In genomic region chr3:109071349-109072142, GRCh38 we compare ENCODE assay signal across 14 cellular contexts. TPM values are rescaled to one million over a fixed set of nuclear protein-coding genes. Genes with fewer than 3 reads are reported as not detected.
A peak's percentile ranks its signal among the peaks of the same experiment; 100 is the strongest.
DNase-seq lines count a peak whose midpoint lies in the region; ATAC-seq, FAIRE-seq and TF ChIP-seq lines count a peak whose summit lies in the region.
"Had no signal": no experiment of that assay in that cellular context is flagged by ENCODE, and none has a peak within 500 bp of the region (broad histone marks: within the 10 kb centered on the region; RNA-seq: fewer than 3 reads in every experiment).

No MANE protein-coding gene starts in this region.

- no peak overlapping the region for H3K27ac ChIP-seq in GM12878 (ENCODE audit: control insufficient read depth, insufficient read depth)
- H3K27ac ChIP-seq: HL-60, transverse colon had no signal

- no peaks in the 10 kb centered on the region for H3K79me2 ChIP-seq in GM12878 (ENCODE audit: control insufficient read depth, insufficient read depth, low read length)

- peaks cover 13% of the 10 kb centered on the region for H3K4me1 ChIP-seq in GM12878 (ENCODE audit: control insufficient read depth, insufficient read depth, low read length)
- H3K4me1 ChIP-seq: transverse colon had no signal

- no peaks in the 10 kb centered on the region for H3K9me3 ChIP-seq in GM12878 (replicated peaks; ENCODE audit: control insufficient read depth, insufficient read depth, low read length)
- H3K9me3 ChIP-seq: transverse colon had no signal

- H2AFZ ChIP-seq in GM12878 (ENCODE audit: control insufficient read depth, low read depth, low read length), result peak overlapping the region; percentile 53

- in situ Hi-C loops in GM12878 (cut with MboI), result no loop called here

- no peaks in the 10 kb centered on the region for H3K36me3 ChIP-seq in GM12878 (ENCODE audit: control insufficient read depth in 2 of 2, insufficient read depth in 2 of 2, low read length in 1 of 2)
- H3K36me3 ChIP-seq: transverse colon had no signal

- no peak for TF ChIP-seq EP300 in GM12878 (IDR thresholded peaks at IDR 0.05; ENCODE audit: borderline replicate concordance in 1 of 2, control insufficient read depth in 1 of 2, low read depth in 2 of 2, low read length in 2 of 2)

- SMC1A ChIA-PET in GM12878 (lab: Charles Lee; ENCODE audit: uncharacterized antibody, unreplicated experiment), result interaction anchor here (1.1 to 4.6 kb wide), 9 partner anchors 10 to 53 kb away, joined by 3 to 36 read pairs (median 6); no protein-coding TSS in a partner anchor

- H3K9ac ChIP-seq in GM12878 (ENCODE audit: control insufficient read depth, insufficient read depth, low read length), result no peak overlapping the region

- H3K4me2 ChIP-seq in GM12878 (ENCODE audit: control insufficient read depth, insufficient read depth), result peak overlapping the region; percentile 71

- ATAC-seq in GM18505 (IDR thresholded peaks at IDR 0.05; ENCODE audit: unreplicated experiment) (peak; percentile 37), GM21526 (IDR thresholded peaks at IDR 0.05; ENCODE audit: low FRiP score, unreplicated experiment) (peak; percentile 27), GM12878 (peak; percentile 68)

- H3K4me3 ChIP-seq in GM12878, result peak overlapping the region; percentile 20
- H3K4me3 ChIP-seq: lung, transverse colon had no signal

- RAD21 ChIA-PET in GM12878 (lab: Charles Lee; ENCODE audit: unreplicated experiment), result interaction anchor here (1.4 to 1.7 kb wide), 4 partner anchors 10 to 47 kb away, joined by 7 to 15 read pairs (median 9); no protein-coding TSS in a partner anchor

- no TSS peak for BruUV-seq in GM12878 (replicated peaks; lab: Mats Ljungman, UMichigan)

- no peaks in the 10 kb centered on the region for H3K27me3 ChIP-seq in GM12878 (replicated peaks in 1 of 2; ENCODE audit: control insufficient read depth in 2 of 2, insufficient read depth in 2 of 2, low read length in 1 of 2)
- H3K27me3 ChIP-seq: transverse colon had no signal

- H4K20me1 ChIP-seq in GM12878 (ENCODE audit: control insufficient read depth, insufficient read depth), result no peaks in the 10 kb centered on the region

- TF ChIP-seq CTCF in GM12878 (IDR thresholded peaks at IDR 0.05 in 2 of 3, conservative IDR thresholded peaks at IDR 0.05 in 1 of 3; ENCODE audit: control insufficient read depth in 2 of 3, extremely low read depth in 1 of 3, insufficient read depth in 1 of 3, low read depth in 3 of 3, low read length in 3 of 3), result peak in 2 of 3 experiments; percentile 7 to 18; a peak in 1 of 6 replicates

- DNase-seq in HT-29 (ENCODE audit: low spot score) (peak; percentile 22), GM12878 (ENCODE audit: low read depth, low spot score) (no peak), NCI-H2227 treated with DMSO at 0.1 percent for 48 hours (lab: John Stamatoyannopoulos, UW) (no peak), hippocampal formation (lab: John Stamatoyannopoulos, UW) (no peak), GOT3 (lab: John Stamatoyannopoulos, UW) (no peak)
- no peak for DNase-seq in activated CD4-positive, alpha-beta T cell treated with anti-CD3 and anti-CD28 coated beads, Interleukin-2, amount 50 U/mL, for 1 hour
- DNase-seq: endodermal cell, SHP77, transverse colon had no signal

- FAIRE-seq in GM12878 (lab: Jason Lieb, UNC), result no peak

- WGBS in GM12878 (ENCODE audit: insufficient coverage, insufficient replicate concordance, low lambda C conversion rate, missing lambda C conversion rate), result 20% methylated on average over 4 of the region's 4 CpGs

- 0 out of 2 replicates have a peak, but pooled peaks have one; percentile 8 for TF ChIP-seq RAD21 in GM12878 (IDR thresholded peaks at IDR 0.05; ENCODE audit: insufficient read depth, low read depth, low read length)

- intact Hi-C loops in GM12878 (cut with micrococcal nuclease; ENCODE audit: unreplicated experiment), result no loop called here

- CTCF ChIA-PET in GM12878 (lab: Yijun Ruan, JAX), result interaction anchor here (0.7 to 3.7 kb wide), 12 partner anchors 9 to 482 kb away, joined by 3 to 33 read pairs (median 5); partner anchors contain the start of genes CIP2A and DZIP3

- TF ChIP-seq POLR2A in GM18505 (IDR thresholded peaks at IDR 0.05; ENCODE audit: borderline replicate concordance, extremely low read depth, insufficient read depth, insufficient read length) (no peak), GM12878 (IDR thresholded peaks at IDR 0.05; ENCODE audit: low read depth, low read length) (no peak)

- POLR2A ChIA-PET in GM12878 (lab: Charles Lee), result interaction anchor here (2.0 kb wide), 1 partner anchor 13 kb away, joined by 6 read pairs; no protein-coding TSS in a partner anchor

TF ChIP-seq in GM12878, 131 proteins besides CTCF, POLR2A, EP300 and RAD21:
- TF ChIP-seq MEF2B (IDR thresholded peaks at IDR 0.05; ENCODE audit: partially characterized antibody, poor library complexity, severe bottlenecking) (peak; percentile 64), SMC3 (IDR thresholded peaks at IDR 0.05; ENCODE audit: borderline replicate concordance, low read length) (peak; percentile 12; the same call in 1 of the 2 replicates), CEBPB (IDR thresholded peaks at IDR 0.05; ENCODE audit: borderline replicate concordance in 1 of 2, low read depth in 2 of 2, low read length in 2 of 2) (no peak)

RNA-seq across cellular contexts. Expression of gene MORC1, which starts 46.4 kb away (rescaled TPM):
- total RNA-seq in HT-29 (2014; rRNA removed; shearing (Covaris generic)), result not detected in 2 replicates
- total RNA-seq in GM12878 (2013; cell fraction: nucleolus; rRNA removed), result 0.15 TPM in 1 of 2 replicates, not detected in the other
- total RNA-seq in GM12878 (2014; rRNA removed), result not detected in 2 replicates
- total RNA-seq in GM12878 (2014; rRNA removed; fragmentation: Illumina TruSeq; extraction: Trizol), result not detected in 2 replicates
- total RNA-seq in GM12878 (2021), result not detected in 2 replicates
- polyA plus RNA-seq in GM12878 (2011; ENCODE audit: low read depth), result not detected
- polyA plus RNA-seq in GM12878 (2011; rRNA removed), result 0.18 and 0.26 TPM in 2 replicates
- polyA plus RNA-seq in GM12878 (2011; cell fraction: cytosol; rRNA removed), result 0.04 and 0.05 TPM in 2 replicates
- 0.07 and 0.12 TPM in 2 replicates for polyA plus RNA-seq in GM12878 (2011; cell fraction: nucleus; rRNA removed)
- not detected in 2 replicates for polyA plus RNA-seq in GM12878 (2012)
- polyA plus RNA-seq in GM12878 (2014; fragmentation: Illumina TruSeq; extraction: Trizol), result not detected in 2 replicates
- polyA plus RNA-seq in GM12878 (2014; fragmentation: Nextera tagmentation; extraction: Ambion mirVana), result not detected
- polyA plus RNA-seq in GM12878 (2014; rRNA removed), result not detected in 2 replicates
- not detected for polyA plus RNA-seq in GM12878 (2016; fragmentation: Nextera tagmentation; extraction: Ambion mirVana)
- 0.15 TPM in 1 of 2 replicates, not detected in the other for polyA minus RNA-seq in GM12878 (2011; rRNA and poly(A)+ RNA removed)
- polyA minus RNA-seq in GM12878 (2011; cell fraction: cytosol; rRNA and poly(A)+ RNA removed), result not detected in 2 replicates
- 0.12 TPM in 1 of 2 replicates, not detected in the other for polyA minus RNA-seq in GM12878 (2011; cell fraction: nucleus; rRNA and poly(A)+ RNA removed)
- total RNA-seq: endodermal cell, G401, lung had no signal
- polyA plus RNA-seq: lung had no signal
